ENCODE assay signal across 23 cellular contexts in the genomic region with DNA sequence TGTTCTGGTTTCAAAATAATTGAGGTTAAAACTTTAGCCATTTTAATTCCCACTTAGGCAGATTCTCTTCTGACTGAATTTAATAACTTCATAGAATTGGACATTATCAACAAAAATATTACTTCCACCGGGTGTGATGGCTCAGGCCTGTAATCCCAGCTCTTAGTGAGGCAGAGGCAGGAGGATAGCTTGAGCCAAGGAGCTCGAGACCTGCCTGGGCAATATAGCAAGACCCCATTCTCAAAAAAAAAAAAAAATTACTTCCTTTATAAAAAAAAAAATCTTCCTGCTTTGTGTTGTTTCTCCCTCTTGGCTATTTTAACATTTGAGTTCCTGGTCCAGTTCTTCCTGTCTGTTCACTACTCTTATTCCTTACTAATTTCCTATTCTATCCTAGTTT.
"Had no signal": no experiment of that assay in that cellular context is flagged by ENCODE, and none has a peak within 500 bp of the region (broad histone marks: within the 10 kb centered on the region; RNA-seq: fewer than 3 reads in every experiment).

No MANE protein-coding gene starts in this region.

- H3K9me3 ChIP-seq: body of pancreas, gastroesophageal sphincter, heart left ventricle, left ventricle myocardium inferior, prostate gland, suprapubic skin, transverse colon, uterus had no signal

- H3K4me3 Mint-ChIP-seq: activated naive CD8-positive, alpha-beta T cell treated with anti-CD3 and anti-CD28 coated beads for 36 hours; activated T-helper 1 cell treated with anti-CD3 and anti-CD28 coated beads, Interleukin-12 subunit alpha, Interleukin-12 subunit beta, Interleukin-2, Interleukin-4 antibody, amounts not matched to agents 30 ng/mL and 10 ng/mL and 1 ng/mL, durations not matched to agents 14 hours and 24 hours and 36 hours; immature natural killer cell; stimulated activated naive CD8-positive, alpha-beta T cell treated with anti-CD3 and anti-CD28 coated beads, Interleukin-15, Interleukin-2, amounts not matched to agents 100 ng/mL and 50 ng/mL, for 24 hours had no signal

- H3K27me3 Mint-ChIP-seq: activated naive CD8-positive, alpha-beta T cell treated with anti-CD3 and anti-CD28 coated beads for 36 hours; stimulated activated naive CD8-positive, alpha-beta T cell treated with anti-CD3 and anti-CD28 coated beads, Interleukin-15, Interleukin-2, amounts not matched to agents 100 ng/mL and 50 ng/mL, for 24 hours had no signal

- H3K36me3 ChIP-seq: left ventricle myocardium inferior, prostate gland, uterus had no signal

- H3K27me3 ChIP-seq: body of pancreas, gastroesophageal sphincter, heart left ventricle, suprapubic skin, transverse colon, uterus had no signal

- ATAC-seq: activated CD4-positive, CD25-positive, alpha-beta regulatory T cell treated with anti-CD3 and anti-CD28 coated beads, Interleukin-2, amount 50 U/mL, for 24 hours; body of pancreas; esophagus mucosa; gastroesophageal sphincter; heart left ventricle; right cardiac atrium had no signal

- H3K9me3 Mint-ChIP-seq: activated naive CD8-positive, alpha-beta T cell treated with anti-CD3 and anti-CD28 coated beads for 36 hours; activated T-helper 1 cell treated with anti-CD3 and anti-CD28 coated beads, Interleukin-12 subunit alpha, Interleukin-12 subunit beta, Interleukin-2, Interleukin-4 antibody, amounts not matched to agents 30 ng/mL and 10 ng/mL and 1 ng/mL, durations not matched to agents 14 hours and 24 hours and 36 hours; immature natural killer cell; stimulated activated naive CD8-positive, alpha-beta T cell treated with anti-CD3 and anti-CD28 coated beads, Interleukin-15, Interleukin-2, amounts not matched to agents 100 ng/mL and 50 ng/mL, for 24 hours had no signal

- H3K27ac ChIP-seq: body of pancreas, gastroesophageal sphincter, heart left ventricle, left ventricle myocardium inferior, prostate gland, skin epidermis, suprapubic skin, transverse colon, uterus had no signal

- H3K4me3 ChIP-seq: body of pancreas, gastroesophageal sphincter, heart left ventricle, left ventricle myocardium inferior, prostate gland, skin epidermis, suprapubic skin, transverse colon, uterus had no signal

- H3K27ac Mint-ChIP-seq: activated naive CD8-positive, alpha-beta T cell treated with anti-CD3 and anti-CD28 coated beads for 36 hours; activated T-helper 1 cell treated with anti-CD3 and anti-CD28 coated beads, Interleukin-12 subunit alpha, Interleukin-12 subunit beta, Interleukin-2, Interleukin-4 antibody, amounts not matched to agents 30 ng/mL and 10 ng/mL and 1 ng/mL, durations not matched to agents 14 hours and 24 hours and 36 hours; stimulated activated naive CD8-positive, alpha-beta T cell treated with anti-CD3 and anti-CD28 coated beads, Interleukin-15, Interleukin-2, amounts not matched to agents 100 ng/mL and 50 ng/mL, for 24 hours had no signal

- DNase-seq: activated naive CD8-positive, alpha-beta T cell treated with anti-CD3 and anti-CD28 coated beads for 36 hours; body of pancreas; caudate nucleus; cortex of kidney; effector CD4-positive, alpha-beta T cell; heart left ventricle; immature natural killer cell; kidney glomerular epithelial cell; left ventricle myocardium inferior; mammary epithelial cell; right cardiac atrium; T-helper 1 cell; T1000; transverse colon; uterus had no signal

- H3K4me1 ChIP-seq: prostate gland, suprapubic skin, uterus had no signal
